ENCODE assay signal across 11 cellular contexts in the genomic region with DNA sequence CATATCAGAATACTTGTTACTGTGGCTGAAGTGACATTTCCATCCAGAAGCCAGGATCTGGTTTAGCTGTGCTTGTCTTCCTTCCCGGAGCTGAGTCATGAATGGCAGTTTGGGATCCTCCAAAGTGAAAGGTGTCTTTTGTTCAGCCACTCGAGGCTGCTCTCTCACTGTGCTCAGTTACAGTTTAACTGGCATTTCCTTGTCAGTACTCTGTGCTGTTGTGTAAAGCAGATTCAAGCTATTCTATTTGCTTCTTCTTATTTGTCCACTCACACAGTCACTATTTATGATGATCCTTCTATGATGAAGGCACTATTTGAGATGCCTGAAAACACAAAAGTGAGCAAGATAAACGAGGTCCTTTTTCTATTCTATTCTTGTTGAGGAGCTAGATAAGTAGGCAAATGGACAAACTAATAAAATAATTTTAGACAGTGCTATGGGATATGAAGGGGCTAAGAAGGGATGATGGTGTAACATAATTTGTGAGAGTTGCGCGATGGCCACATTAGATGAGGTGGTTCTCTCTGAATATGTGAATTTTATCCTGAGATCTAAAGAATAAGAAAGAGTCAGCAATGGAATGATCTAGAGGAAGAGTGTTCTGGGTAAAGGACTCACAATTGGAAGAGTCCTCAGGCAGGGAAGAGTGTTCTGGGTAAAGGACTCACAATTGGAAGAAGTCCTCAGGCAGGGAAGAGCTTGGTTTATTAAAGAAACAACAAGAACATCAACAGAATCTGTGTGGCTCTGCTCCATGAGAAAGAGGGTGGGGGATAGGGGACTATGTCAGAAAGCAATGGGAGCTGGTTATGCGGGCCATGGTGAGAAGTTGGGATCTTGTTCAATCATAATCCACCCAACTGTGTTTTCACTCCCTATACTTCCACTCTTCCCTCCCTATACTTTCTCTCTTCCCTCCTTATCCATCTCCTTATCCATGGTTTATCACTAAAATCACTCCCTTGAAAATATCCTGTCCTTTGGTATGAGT. TPM values are rescaled to one million over a fixed set of nuclear protein-coding genes. Genes with fewer than 3 reads are reported as not detected.
A peak's percentile ranks its signal among the peaks of the same experiment; 100 is the strongest.
DNase-seq lines count a peak whose midpoint lies in the region; ATAC-seq and TF ChIP-seq lines count a peak whose summit lies in the region.
"Had no signal": no experiment of that assay in that cellular context is flagged by ENCODE, and none has a peak within 500 bp of the region (broad histone marks: within the 10 kb centered on the region; RNA-seq: fewer than 3 reads in every experiment).

No MANE protein-coding gene starts in this region.

- WGBS in upper lobe of left lung, 2 donors: 52 to 60% methylated on average over 6 of the region's 6 CpGs

- TF ChIP-seq EP300 in upper lobe of left lung (IDR thresholded peaks at IDR 0.05): no peak

- TF ChIP-seq CTCF in upper lobe of left lung (IDR thresholded peaks at IDR 0.05): no peak

- H3K4me3 ChIP-seq in SJSA1: no peak overlapping the region
- no peak overlapping the region for H3K4me3 ChIP-seq in upper lobe of left lung

- H3K36me3 ChIP-seq in SJSA1: no peaks in the 10 kb centered on the region
- H3K36me3 ChIP-seq in upper lobe of left lung: no peaks in the 10 kb centered on the region

- TF ChIP-seq POLR2A in upper lobe of left lung (IDR thresholded peaks at IDR 0.05): no peak

- H3K27ac ChIP-seq in SJSA1 (peak overlapping the region; percentile 97), upper lobe of left lung (peak overlapping the region in 3 of 4 donors; percentile 44 to 67 (median 63))
- H3K27ac ChIP-seq: 22Rv1 had no signal

- H3K27me3 ChIP-seq in SJSA1 (replicated peaks): no peaks in the 10 kb centered on the region
- H3K27me3 ChIP-seq in upper lobe of left lung: no peaks in the 10 kb centered on the region

- H3K4me1 ChIP-seq in SJSA1 (replicated peaks) (peaks cover 35% of the 10 kb centered on the region), upper lobe of left lung (peaks cover 0 to 15% (median 12%) of the 10 kb centered on the region in 4 donors)

- peak; percentile 7 for DNase-seq in DMS79 (lab: John Stamatoyannopoulos, UW)
- DNase-seq in DMS79 treated with DMSO at 0.1 percent for 48 hours (lab: John Stamatoyannopoulos, UW): no peak
- DNase-seq in SJSA1 (ENCODE audit: low read depth in 1 of 2, low spot score in 2 of 2): peak; percentile 55 to 72
- peak; percentile 75 for DNase-seq in kidney glomerular epithelial cell (lab: John Stamatoyannopoulos, UW)
- no peak for DNase-seq in upper lobe of left lung
- DNase-seq in putamen (ENCODE audit: low spot score): no peak
- DNase-seq in sciatic nerve (ENCODE audit: low spot score): no peak
- DNase-seq: SHP77 treated with DMSO at 0.1 percent for 48 hours; stimulated activated naive CD4-positive, alpha-beta T cell treated with Interleukin-2 at 50 U/mL for 16 hours had no signal

- H3K9me3 ChIP-seq in SJSA1 (replicated peaks) (peaks cover 6% of the 10 kb centered on the region; the same call in 1 of the 2 replicates), upper lobe of left lung (no peaks in the 10 kb centered on the region)

- intact Hi-C loops in sciatic nerve (cut with DNase I): no loop called here

- ATAC-seq in upper lobe of left lung (ENCODE audit: low FRiP score in 2 of 2): no peak
- no peak for ATAC-seq in sciatic nerve
- no peak for ATAC-seq in HG02938 (IDR thresholded peaks at IDR 0.05; ENCODE audit: unreplicated experiment)

RNA-seq across cellular contexts. Expression of a gene that starts 40.1 kb away (rescaled TPM):
- not detected in 2 replicates for total RNA-seq in SJSA1 (2014; rRNA removed; shearing (Covaris generic))
- total RNA-seq in upper lobe of left lung: 10 to 100 TPM in 1 of 6 donors, 1 to 10 TPM in 1, under 1 TPM in 3, not detected in 1; 0.13 to 31.0 (median 0.61) TPM
- total RNA-seq in sciatic nerve: not detected

Comparison
In these comparisons a context has a peak if more than half of its experiments do, and no peak if none do; other contexts are left out.
1. DNase-seq: peak in DMS79 (single experiment), SJSA1 (2 of 2) and kidney glomerular epithelial cell (single experiment); none in DMS79 treated with DMSO at 0.1 percent for 48 hours (single experiment), upper lobe of left lung (0 of 2), putamen (single experiment) and sciatic nerve (single experiment).